Comparison of ENCODE assay signal across 8 cellular contexts in genomic region chr17:9291912-9292562, GRCh38.
DNase-seq lines count a peak whose midpoint lies in the region; TF ChIP-seq lines count a peak whose summit lies in the region.

No MANE protein-coding gene starts in this region.

- DNase-seq in AG09309 (ENCODE audit: low read depth): no peak
- DNase-seq in H7: peak; percentile 82
- DNase-seq in UCSD-AML1 (lab: John Stamatoyannopoulos, UW; ENCODE audit: unreplicated experiment): peak; percentile 32
- peak; percentile 70 for DNase-seq in dermis blood vessel endothelial cell
- peak; percentile 64 for DNase-seq in medulla oblongata (ENCODE audit: extremely low spot score)
- peak in 32 of 49 donors; percentile 2 to 59 (median 17) for DNase-seq in substantia nigra (lab: John Stamatoyannopoulos, UW)
- DNase-seq in suprapubic skin (ENCODE audit: low spot score in 2 of 2): no peak
- no peak for DNase-seq in NK-92 (lab: John Stamatoyannopoulos, UW; ENCODE audit: unreplicated experiment)

- H3K27ac ChIP-seq in substantia nigra (ENCODE audit: low read depth, low read length, poor library complexity, severe bottlenecking): no peak overlapping the region
- no peak overlapping the region for H3K27ac ChIP-seq in suprapubic skin

- H3K4me1 ChIP-seq in suprapubic skin: peaks cover 9% of the 10 kb centered on the region

- TF ChIP-seq CTCF in AG09309 (IDR thresholded peaks at IDR 0.05; ENCODE audit: control insufficient read depth, insufficient read depth, low read depth, low read length, missing control alignments) (peak; percentile 64), suprapubic skin (IDR thresholded peaks at IDR 0.05) (peak in 1 of 2 donors; percentile 63)

- no peak for TF ChIP-seq EP300 in suprapubic skin (IDR thresholded peaks at IDR 0.05)

- H3K9me3 ChIP-seq in suprapubic skin: no peaks in the 10 kb centered on the region

- H3K36me3 ChIP-seq in H7 (replicated peaks; ENCODE audit: control insufficient read depth, insufficient read depth, low read length): no peaks in the 10 kb centered on the region
- H3K36me3 ChIP-seq in suprapubic skin: no peaks in the 10 kb centered on the region

- TF ChIP-seq POLR2A in suprapubic skin (IDR thresholded peaks at IDR 0.05): no peak

- WGBS in suprapubic skin: 50% methylated on average over 8 of the region's 8 CpGs

- no peak overlapping the region for H3K4me3 ChIP-seq in AG09309 (ENCODE audit: control insufficient read depth, low read depth, low read length)
- H3K4me3 ChIP-seq in H7 (ENCODE audit: insufficient read depth, low read depth, low read length): no peak overlapping the region
- no peak overlapping the region for H3K4me3 ChIP-seq in suprapubic skin

- no peaks in the 10 kb centered on the region for H3K27me3 ChIP-seq in H7 (ENCODE audit: control insufficient read depth, insufficient read depth, low read length)
- H3K27me3 ChIP-seq in suprapubic skin: no peaks in the 10 kb centered on the region

Comparison
In these comparisons a context has a peak if more than half of its experiments do, and no peak if none do; other contexts are left out.
1. DNase-seq: peak in H7 (single experiment), UCSD-AML1 (single experiment), dermis blood vessel endothelial cell (single experiment), medulla oblongata (single experiment) and substantia nigra (32 of 49); none in AG09309 (single experiment), suprapubic skin (0 of 2) and NK-92 (single experiment).